In the genomic region with DNA sequence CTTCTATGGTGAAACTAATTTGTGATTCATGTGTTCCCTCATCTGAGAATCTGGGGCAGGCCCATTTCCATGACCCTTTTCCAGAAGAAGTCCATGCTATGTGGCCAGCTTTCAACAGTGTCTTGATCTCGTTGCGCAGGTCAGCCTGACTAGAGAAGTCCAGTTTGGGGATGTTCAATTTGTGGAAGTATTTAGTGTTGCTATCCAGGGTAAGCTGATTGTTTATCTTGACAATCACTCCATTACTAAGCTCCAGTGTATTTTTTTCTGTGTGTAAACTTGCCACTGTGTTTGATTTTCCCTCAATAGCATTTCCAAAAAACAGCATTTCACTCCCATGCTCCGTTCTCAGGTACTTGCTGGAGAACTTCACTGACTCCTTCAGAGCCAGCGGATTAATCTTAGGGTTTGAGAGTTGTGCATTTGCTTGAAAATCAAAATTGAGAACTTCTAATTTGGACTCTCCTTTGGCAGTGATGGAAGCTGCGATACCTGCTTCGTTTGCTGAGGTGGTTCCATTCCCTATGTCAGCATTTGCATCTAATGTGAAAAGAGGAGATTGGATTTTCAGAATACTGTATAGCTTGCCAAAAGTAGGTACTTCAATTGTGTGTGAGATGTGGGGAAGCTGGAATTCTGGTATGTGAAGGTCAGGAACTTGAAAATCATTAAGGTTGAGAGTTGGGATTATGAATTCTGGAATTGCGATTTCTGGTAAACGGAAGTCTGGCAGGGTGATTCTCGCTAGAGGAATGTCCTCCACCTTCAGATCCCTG, we compare ENCODE assay signal across 1 cellular context.
TF ChIP-seq lines count a peak whose summit lies in the region.

No MANE protein-coding gene starts in this region.

TF ChIP-seq in HepG2, 621 proteins besides CTCF, POLR2A, EP300 and RAD21 (continued from another document and continues in another):
- TF ChIP-seq, protein P1, sequence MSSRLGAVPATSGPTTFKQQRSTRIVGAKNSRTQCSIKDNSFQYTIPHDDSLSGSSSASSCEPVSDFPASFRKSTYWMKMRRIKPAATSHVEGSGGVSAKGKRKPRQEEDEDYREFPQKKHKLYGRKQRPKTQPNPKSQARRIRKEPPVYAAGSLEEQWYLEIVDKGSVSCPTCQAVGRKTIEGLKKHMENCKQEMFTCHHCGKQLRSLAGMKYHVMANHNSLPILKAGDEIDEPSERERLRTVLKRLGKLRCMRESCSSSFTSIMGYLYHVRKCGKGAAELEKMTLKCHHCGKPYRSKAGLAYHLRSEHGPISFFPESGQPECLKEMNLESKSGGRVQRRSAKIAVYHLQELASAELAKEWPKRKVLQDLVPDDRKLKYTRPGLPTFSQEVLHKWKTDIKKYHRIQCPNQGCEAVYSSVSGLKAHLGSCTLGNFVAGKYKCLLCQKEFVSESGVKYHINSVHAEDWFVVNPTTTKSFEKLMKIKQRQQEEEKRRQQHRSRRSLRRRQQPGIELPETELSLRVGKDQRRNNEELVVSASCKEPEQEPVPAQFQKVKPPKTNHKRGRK (CRISPR knock-in tag; IDR thresholded peaks at IDR 0.05), result no peak
- TF ChIP-seq ZNF33A (CRISPR knock-in tag; IDR thresholded peaks at IDR 0.05; ENCODE audit: borderline replicate concordance) (no peak), PAX8 (CRISPR knock-in tag; IDR thresholded peaks at IDR 0.05; ENCODE audit: borderline replicate concordance) (0 out of 2 replicates have a peak, but pooled peaks have one; percentile 34), RBAK (CRISPR knock-in tag; IDR thresholded peaks at IDR 0.05) (no peak), GLI4 (CRISPR knock-in tag; IDR thresholded peaks at IDR 0.05; ENCODE audit: borderline replicate concordance) (no peak), ZNF740 (CRISPR knock-in tag; IDR thresholded peaks at IDR 0.05) (no peak), ZNF180 (CRISPR knock-in tag; IDR thresholded peaks at IDR 0.05; ENCODE audit: borderline replicate concordance, low read depth) (no peak), ZNF576 (CRISPR knock-in tag; IDR thresholded peaks at IDR 0.05) (no peak), ZNF841 (CRISPR knock-in tag; IDR thresholded peaks at IDR 0.05; ENCODE audit: borderline replicate concordance) (peak; percentile 45), NR2F1 (CRISPR knock-in tag; IDR thresholded peaks at IDR 0.05) (no peak), ZNF251 (CRISPR knock-in tag; IDR thresholded peaks at IDR 0.05) (no peak), GLMP (CRISPR knock-in tag; IDR thresholded peaks at IDR 0.05; ENCODE audit: borderline replicate concordance) (no peak), ZNF160 (CRISPR knock-in tag; IDR thresholded peaks at IDR 0.05) (no peak; the same call in 1 of the 2 replicates), ZNF274 (CRISPR knock-in tag; IDR thresholded peaks at IDR 0.05) (no peak), MYNN (CRISPR knock-in tag; IDR thresholded peaks at IDR 0.05; ENCODE audit: low read depth) (no peak), ZSCAN21 (CRISPR knock-in tag; IDR thresholded peaks at IDR 0.05; ENCODE audit: borderline replicate concordance) (no peak), MBD4 (IDR thresholded peaks at IDR 0.05; ENCODE audit: borderline replicate concordance, low read length) (no peak; the same call in none of the 2 replicates), ZMAT3 (CRISPR knock-in tag; conservative IDR thresholded peaks at IDR 0.05) (no peak), RFXANK (CRISPR knock-in tag; IDR thresholded peaks at IDR 0.05) (no peak), HCFC1 (IDR thresholded peaks at IDR 0.05; ENCODE audit: low read depth, low read length) (no peak), FOXC1 (CRISPR knock-in tag; IDR thresholded peaks at IDR 0.05; ENCODE audit: borderline replicate concordance) (no peak), ZNF503 (CRISPR knock-in tag; IDR thresholded peaks at IDR 0.05) (no peak), ZNF224 (CRISPR knock-in tag; IDR thresholded peaks at IDR 0.05) (peak; percentile 59; the same call in 1 of the 2 replicates), ZNF660 (CRISPR knock-in tag; IDR thresholded peaks at IDR 0.05; ENCODE audit: borderline replicate concordance, low read depth) (no peak), ZNF747 (CRISPR knock-in tag; IDR thresholded peaks at IDR 0.05; ENCODE audit: borderline replicate concordance) (no peak), SYNCRIP (IDR thresholded peaks at IDR 0.05; ENCODE audit: insufficient read depth, low read depth, low read length) (no peak), POLR2G (IDR thresholded peaks at IDR 0.05; ENCODE audit: low read depth, low read length) (peak; percentile 86), RNF2 (conservative IDR thresholded peaks at IDR 0.05; ENCODE audit: low read depth) (no peak), ELF1 (CRISPR knock-in tag; IDR thresholded peaks at IDR 0.05) (no peak), ZNF646 (CRISPR knock-in tag; IDR thresholded peaks at IDR 0.05) (no peak), ZNF598 (CRISPR knock-in tag; IDR thresholded peaks at IDR 0.05; ENCODE audit: borderline replicate concordance) (no peak), DNMT3B (CRISPR knock-in tag; conservative IDR thresholded peaks at IDR 0.05) (0 out of 2 replicates have a peak, but pooled peaks have one; percentile 23)
- TF ChIP-seq, protein P2, sequence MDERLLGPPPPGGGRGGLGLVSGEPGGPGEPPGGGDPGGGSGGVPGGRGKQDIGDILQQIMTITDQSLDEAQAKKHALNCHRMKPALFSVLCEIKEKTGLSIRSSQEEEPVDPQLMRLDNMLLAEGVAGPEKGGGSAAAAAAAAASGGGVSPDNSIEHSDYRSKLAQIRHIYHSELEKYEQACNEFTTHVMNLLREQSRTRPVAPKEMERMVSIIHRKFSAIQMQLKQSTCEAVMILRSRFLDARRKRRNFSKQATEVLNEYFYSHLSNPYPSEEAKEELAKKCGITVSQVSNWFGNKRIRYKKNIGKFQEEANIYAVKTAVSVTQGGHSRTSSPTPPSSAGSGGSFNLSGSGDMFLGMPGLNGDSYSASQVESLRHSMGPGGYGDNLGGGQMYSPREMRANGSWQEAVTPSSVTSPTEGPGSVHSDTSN (CRISPR knock-in tag; IDR thresholded peaks at IDR 0.05), result no peak
- TF ChIP-seq, protein P3, sequence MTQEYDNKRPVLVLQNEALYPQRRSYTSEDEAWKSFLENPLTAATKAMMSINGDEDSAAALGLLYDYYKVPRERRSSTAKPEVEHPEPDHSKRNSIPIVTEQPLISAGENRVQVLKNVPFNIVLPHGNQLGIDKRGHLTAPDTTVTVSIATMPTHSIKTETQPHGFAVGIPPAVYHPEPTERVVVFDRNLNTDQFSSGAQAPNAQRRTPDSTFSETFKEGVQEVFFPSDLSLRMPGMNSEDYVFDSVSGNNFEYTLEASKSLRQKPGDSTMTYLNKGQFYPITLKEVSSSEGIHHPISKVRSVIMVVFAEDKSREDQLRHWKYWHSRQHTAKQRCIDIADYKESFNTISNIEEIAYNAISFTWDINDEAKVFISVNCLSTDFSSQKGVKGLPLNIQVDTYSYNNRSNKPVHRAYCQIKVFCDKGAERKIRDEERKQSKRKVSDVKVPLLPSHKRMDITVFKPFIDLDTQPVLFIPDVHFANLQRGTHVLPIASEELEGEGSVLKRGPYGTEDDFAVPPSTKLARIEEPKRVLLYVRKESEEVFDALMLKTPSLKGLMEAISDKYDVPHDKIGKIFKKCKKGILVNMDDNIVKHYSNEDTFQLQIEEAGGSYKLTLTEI (CRISPR knock-in tag; conservative IDR thresholded peaks at IDR 0.05), result no peak
- TF ChIP-seq, protein P4, sequence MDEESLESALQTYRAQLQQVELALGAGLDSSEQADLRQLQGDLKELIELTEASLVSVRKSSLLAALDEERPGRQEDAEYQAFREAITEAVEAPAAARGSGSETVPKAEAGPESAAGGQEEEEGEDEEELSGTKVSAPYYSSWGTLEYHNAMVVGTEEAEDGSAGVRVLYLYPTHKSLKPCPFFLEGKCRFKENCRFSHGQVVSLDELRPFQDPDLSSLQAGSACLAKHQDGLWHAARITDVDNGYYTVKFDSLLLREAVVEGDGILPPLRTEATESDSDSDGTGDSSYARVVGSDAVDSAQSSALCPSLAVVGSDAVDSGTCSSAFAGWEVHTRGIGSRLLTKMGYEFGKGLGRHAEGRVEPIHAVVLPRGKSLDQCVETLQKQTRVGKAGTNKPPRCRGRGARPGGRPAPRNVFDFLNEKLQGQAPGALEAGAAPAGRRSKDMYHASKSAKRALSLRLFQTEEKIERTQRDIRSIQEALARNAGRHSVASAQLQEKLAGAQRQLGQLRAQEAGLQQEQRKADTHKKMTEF (CRISPR knock-in tag; IDR thresholded peaks at IDR 0.05), result peak; percentile 58; the same call in 1 of the 2 replicates
- TF ChIP-seq, protein P5, sequence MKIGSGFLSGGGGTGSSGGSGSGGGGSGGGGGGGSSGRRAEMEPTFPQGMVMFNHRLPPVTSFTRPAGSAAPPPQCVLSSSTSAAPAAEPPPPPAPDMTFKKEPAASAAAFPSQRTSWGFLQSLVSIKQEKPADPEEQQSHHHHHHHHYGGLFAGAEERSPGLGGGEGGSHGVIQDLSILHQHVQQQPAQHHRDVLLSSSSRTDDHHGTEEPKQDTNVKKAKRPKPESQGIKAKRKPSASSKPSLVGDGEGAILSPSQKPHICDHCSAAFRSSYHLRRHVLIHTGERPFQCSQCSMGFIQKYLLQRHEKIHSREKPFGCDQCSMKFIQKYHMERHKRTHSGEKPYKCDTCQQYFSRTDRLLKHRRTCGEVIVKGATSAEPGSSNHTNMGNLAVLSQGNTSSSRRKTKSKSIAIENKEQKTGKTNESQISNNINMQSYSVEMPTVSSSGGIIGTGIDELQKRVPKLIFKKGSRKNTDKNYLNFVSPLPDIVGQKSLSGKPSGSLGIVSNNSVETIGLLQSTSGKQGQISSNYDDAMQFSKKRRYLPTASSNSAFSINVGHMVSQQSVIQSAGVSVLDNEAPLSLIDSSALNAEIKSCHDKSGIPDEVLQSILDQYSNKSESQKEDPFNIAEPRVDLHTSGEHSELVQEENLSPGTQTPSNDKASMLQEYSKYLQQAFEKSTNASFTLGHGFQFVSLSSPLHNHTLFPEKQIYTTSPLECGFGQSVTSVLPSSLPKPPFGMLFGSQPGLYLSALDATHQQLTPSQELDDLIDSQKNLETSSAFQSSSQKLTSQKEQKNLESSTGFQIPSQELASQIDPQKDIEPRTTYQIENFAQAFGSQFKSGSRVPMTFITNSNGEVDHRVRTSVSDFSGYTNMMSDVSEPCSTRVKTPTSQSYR (CRISPR knock-in tag; IDR thresholded peaks at IDR 0.05; ENCODE audit: borderline replicate concordance), result no peak
